Comparison of ENCODE assay signal across 8 cellular contexts in genomic region chr3:123027292-123028232, GRCh38. TPM values are rescaled to one million over a fixed set of nuclear protein-coding genes. Genes with fewer than 3 reads are reported as not detected.
DNase-seq lines count a peak whose midpoint lies in the region; ATAC-seq and TF ChIP-seq lines count a peak whose summit lies in the region.

Gene SEMA5B (minus strand): TSS chr3:123027763. CDS start chr3:122961263, 66,500 bp downstream.

- H3K4me3 ChIP-seq in iPS-11a (ENCODE audit: low read depth, low read length) = peak within 1 kb of the TSS; percentile 74
- H3K4me3 ChIP-seq in gastrocnemius medialis = peak within 1 kb of the TSS; percentile 57 to 66 (median 64)

- no peaks in the 10 kb centered on the region for H3K36me3 ChIP-seq in gastrocnemius medialis

- in situ Hi-C loops in gastrocnemius medialis (cut with MboI; ENCODE audit: low sequenced_read_pairs in 4 of 4) = no loop called here

- peak; percentile 7 for DNase-seq in activated gamma-delta T cell treated with Interleukin-2 at 50 U/mL for 16 hours
- no peak for DNase-seq in activated gamma-delta T cell (lab: John Stamatoyannopoulos, UW)
- DNase-seq in NCI-H526 (lab: John Stamatoyannopoulos, UW) = peak; percentile 56 to 91
- DNase-seq in astrocyte of the hippocampus (ENCODE audit: low read depth, low spot score) = peak; percentile 69
- DNase-seq in gastrocnemius medialis = no peak
- DNase-seq in NK-92 treated with Interleukin-12 subunit alpha and Interleukin-12 subunit beta, amount 100 ng/mL, for 24 hours (lab: John Stamatoyannopoulos, UW) = no peak
- no peak for DNase-seq in NCI-H2107 (lab: John Stamatoyannopoulos, UW)

- peak; percentile 51 to 68 for ATAC-seq in gastrocnemius medialis

- TF ChIP-seq CTCF in gastrocnemius medialis (IDR thresholded peaks at IDR 0.05 in 4 of 5, conservative IDR thresholded peaks at IDR 0.05 in 1 of 5) = peak in 1 of 5 experiments; percentile 35

- H3K4me1 ChIP-seq in gastrocnemius medialis = peaks cover 16 to 23% of the 10 kb centered on the region in 2 donors

- H3K9me3 ChIP-seq in gastrocnemius medialis = no peaks in the 10 kb centered on the region

- peaks cover 43 to 65% (median 48%) of the 10 kb centered on the region in 3 donors for H3K27me3 ChIP-seq in gastrocnemius medialis

- H3K27ac ChIP-seq in gastrocnemius medialis = peak within 1 kb of the TSS in 2 of 4 donors; percentile 21 to 32

- TF ChIP-seq POLR2A in gastrocnemius medialis (IDR thresholded peaks at IDR 0.05) = no peak

- intact Hi-C loops in gastrocnemius medialis (cut with DNase I; ENCODE audit: low total_unique reads) = loop anchor here (1.0 to 10.0 kb wide), 4 partner anchors 84 to 1483 kb away; partner anchors contain the start of gene POLQ

RNA-seq across cellular contexts. Expression of gene SEMA5B, which starts in this region (rescaled TPM):
- under 1 TPM in 2 of 4 donors, not detected in 2; 0.10 to 0.26 TPM for total RNA-seq in gastrocnemius medialis

Comparison
In these comparisons a context has a peak if more than half of its experiments do, and no peak if none do; other contexts are left out.
1. DNase-seq: peak in activated gamma-delta T cell treated with Interleukin-2 at 50 U/mL for 16 hours (single experiment), NCI-H526 (2 of 2) and astrocyte of the hippocampus (single experiment); none in activated gamma-delta T cell (single experiment), gastrocnemius medialis (0 of 2), NK-92 treated with Interleukin-12 subunit alpha and Interleukin-12 subunit beta, amount 100 ng/mL, for 24 hours (single experiment) and NCI-H2107 (single experiment).
2. Peak in ATAC-seq and H3K4me3 ChIP-seq in gastrocnemius medialis; RNA of the gene not detected or under 1 TPM.